Comparison of ENCODE assay signal across 31 cellular contexts in the genomic region with DNA sequence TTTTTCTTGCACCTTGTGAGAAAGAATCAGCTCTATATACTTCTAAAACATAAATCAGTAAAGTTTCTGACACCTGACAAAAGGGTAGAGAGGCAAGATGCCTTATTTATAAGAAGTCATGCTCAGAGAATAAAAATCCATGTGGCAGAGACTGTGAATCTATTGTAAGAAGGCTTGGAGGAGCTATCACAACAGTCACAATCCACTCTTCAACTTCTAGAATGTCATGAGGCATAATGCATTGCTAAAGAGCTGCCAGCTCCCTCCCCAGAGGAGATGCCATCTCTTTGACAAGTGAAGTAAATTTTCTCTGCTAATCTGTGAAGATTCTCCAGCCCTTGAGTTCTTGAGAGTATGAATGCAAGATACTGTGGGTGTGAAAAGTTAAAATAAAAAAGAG.
"Had no signal": no experiment of that assay in that cellular context is flagged by ENCODE, and none has a peak within 500 bp of the region (broad histone marks: within the 10 kb centered on the region; RNA-seq: fewer than 3 reads in every experiment).

No MANE protein-coding gene starts in this region.

- ATAC-seq: activated naive CD4-positive, alpha-beta T cell treated with anti-CD3 and anti-CD28 coated beads, Interleukin-2, amount 50 U/mL, for 72 hours; activated naive CD8-positive, alpha-beta T cell treated with anti-CD3 and anti-CD28 coated beads, Interleukin-2, amount 50 U/mL, for 24 hours; activated T-cell treated with anti-CD3 and anti-CD28 coated beads, Interleukin-2, amount 50 U/mL, for 4 hours; activated T-cell treated with anti-CD3 and anti-CD28 coated beads, Interleukin-2, amount 50 U/mL, for 72 hours; activated T-helper 17 cell treated with anti-CD3 and anti-CD28 coated beads, Interleukin-2, amount 50 U/mL, for 72 hours; body of pancreas had no signal

- H3K4me3 ChIP-seq: adrenal gland, ascending aorta, body of pancreas, breast epithelium, cardiac muscle cell had no signal

- H3K27me3 ChIP-seq: adrenal gland, ascending aorta, body of pancreas, brain microvascular endothelial cell, breast epithelium, cardiac muscle cell had no signal

- H3K27ac ChIP-seq: adrenal gland, ascending aorta, body of pancreas, brain microvascular endothelial cell, breast epithelium, cardiac muscle cell had no signal

- H3K36me3 ChIP-seq: adrenal gland, ascending aorta, brain microvascular endothelial cell, breast epithelium, cardiac muscle cell had no signal

- DNase-seq: activated effector memory CD4-positive, alpha-beta T cell treated with anti-CD3 and anti-CD28 coated beads, Interleukin-2, amount 50 U/mL, for 16 hours; activated effector memory CD4-positive, alpha-beta T cell treated with Interleukin-2 at 50 U/mL for 16 hours; activated gamma-delta T cell; activated gamma-delta T cell treated with Interleukin-2 at 50 U/mL for 16 hours; activated naive CD4-positive, alpha-beta T cell; activated naive CD4-positive, alpha-beta T cell treated with anti-CD3 and anti-CD28 coated beads for 36 hours; activated naive CD4-positive, alpha-beta T cell treated with anti-CD3 and anti-CD28 coated beads, Interleukin-2, amount 10 ng/mL, durations not matched to agents 7 days and 5 days; activated naive CD4-positive, alpha-beta T cell treated with anti-CD3 and anti-CD28 coated beads, Interleukin-2, amount 50 U/mL, for 16 hours; activated naive CD4-positive, alpha-beta T cell treated with Interleukin-2 at 50 U/mL for 16 hours; activated naive CD8-positive, alpha-beta T cell treated with anti-CD3 and anti-CD28 coated beads for 36 hours; activated naive CD8-positive, alpha-beta T cell treated with anti-CD3 and anti-CD28 coated beads, Interleukin-2, amount 10 ng/mL, durations not matched to agents 7 days and 5 days; activated naive CD8-positive, alpha-beta T cell treated with anti-CD3 and anti-CD28 coated beads, Interleukin-2, amount 50 U/mL, for 24 hours; activated T-cell treated with anti-CD3 and anti-CD28 coated beads, Interleukin-2, amount 50 U/mL, for 1 hour; activated T-cell treated with anti-CD3 and anti-CD28 coated beads, Interleukin-2, amount 50 U/mL, for 24 hours; activated T-cell treated with anti-CD3 and anti-CD28 coated beads, Interleukin-2, amount 50 U/mL, for 4 hours; activated T-cell treated with anti-CD3 and anti-CD28 coated beads, Interleukin-2, amount 50 U/mL, for 48 hours; activated T-cell treated with anti-CD3 and anti-CD28 coated beads, Interleukin-2, amount 50 U/mL, for 72 hours; adrenal gland; amniotic stem cell; amygdala; anterior cingulate cortex; aorta; body of pancreas; brain microvascular endothelial cell; central memory CD4-positive, alpha-beta T cell; cerebellar nuclear complex had no signal

- H3K9me3 ChIP-seq: adrenal gland, ascending aorta, body of pancreas, breast epithelium had no signal
